10 cellular contexts compared by ENCODE assay signal in the genomic region with DNA sequence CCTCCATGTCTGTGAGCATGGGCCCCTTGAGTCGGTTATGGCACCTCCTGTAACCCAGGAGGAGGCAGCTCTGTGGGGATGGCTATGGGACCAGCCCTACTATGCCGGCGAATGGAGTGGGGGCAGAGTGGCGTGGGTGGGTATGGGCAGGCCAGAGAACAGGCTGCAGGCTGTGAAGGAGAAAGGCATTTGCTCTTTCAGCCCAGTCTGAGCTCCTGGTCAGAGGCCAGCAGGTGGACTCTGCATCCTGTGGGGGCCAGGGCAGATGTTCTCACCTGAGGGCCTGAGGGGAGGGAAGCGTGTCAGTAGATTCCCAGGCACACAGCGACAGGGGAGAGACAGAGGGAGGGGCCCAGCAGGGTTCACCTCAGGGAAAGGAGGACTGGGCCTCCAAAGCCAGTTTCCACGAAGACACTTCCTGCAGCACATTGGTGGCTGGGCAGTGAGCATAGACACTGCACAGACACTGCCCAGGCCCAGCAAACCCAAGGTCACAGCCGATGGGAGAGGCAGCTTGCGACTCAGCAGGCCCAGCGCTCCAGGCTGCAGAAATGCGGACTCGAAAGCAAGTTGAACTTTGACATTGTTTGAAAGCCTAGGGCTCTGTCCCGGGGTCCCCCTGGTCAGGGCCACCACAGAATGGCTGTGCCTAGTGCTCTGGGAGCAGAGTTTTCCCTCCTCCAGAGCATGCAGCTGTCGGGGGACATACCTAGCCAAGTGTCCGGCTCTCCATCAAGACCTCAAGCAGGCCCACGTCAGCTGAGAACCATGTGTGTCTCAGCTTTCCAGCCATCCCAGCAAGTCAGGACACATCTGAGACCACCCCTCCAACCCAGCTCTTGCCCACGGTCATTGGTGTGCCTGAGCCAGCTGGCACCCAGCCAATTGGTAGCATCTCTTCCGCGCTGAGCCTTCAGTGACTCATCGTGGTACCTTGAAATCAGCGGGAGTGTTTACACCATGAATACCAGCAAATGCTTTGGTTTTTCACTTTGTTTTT. TPM values are rescaled to one million over a fixed set of nuclear protein-coding genes. Genes with fewer than 3 reads are reported as not detected.
DNase-seq lines count a peak whose midpoint lies in the region; ATAC-seq and TF ChIP-seq lines count a peak whose summit lies in the region.
"Had no signal": no experiment of that assay in that cellular context is flagged by ENCODE, and none has a peak within 500 bp of the region (broad histone marks: within the 10 kb centered on the region; RNA-seq: fewer than 3 reads in every experiment).

No MANE protein-coding gene starts in this region.

- H3K9ac ChIP-seq in mesendoderm (ENCODE audit: low read length): no peak overlapping the region

- H3K79me2 ChIP-seq in mesendoderm (ENCODE audit: control insufficient read depth, insufficient read depth, low read length): no peaks in the 10 kb centered on the region

- no peak overlapping the region for H3K18ac ChIP-seq in mesendoderm (ENCODE audit: low read length)

- H4K8ac ChIP-seq in mesendoderm (ENCODE audit: low read depth, low read length): no peak overlapping the region

- H3K27me3 Mint-ChIP-seq in Calu3 (ENCODE audit: unreplicated experiment): no peaks in the 10 kb centered on the region
- H3K27me3 Mint-ChIP-seq in activated naive CD4-positive, alpha-beta T cell treated with anti-CD3 and anti-CD28 coated beads, Interleukin-2, amount 10 ng/mL, durations not matched to agents 7 days and 5 days: peaks cover 30% of the 10 kb centered on the region

- TF ChIP-seq POLR2A in adrenal gland (IDR thresholded peaks at IDR 0.05): no peak

- no peak overlapping the region for H3K27ac ChIP-seq in adrenal gland
- no peak overlapping the region for H3K27ac ChIP-seq in mesendoderm (ENCODE audit: low read depth, low read length)

- no peak overlapping the region for H3K4me3 Mint-ChIP-seq in Calu3 (ENCODE audit: low read depth, unreplicated experiment)
- no peak overlapping the region for H3K4me3 Mint-ChIP-seq in activated naive CD4-positive, alpha-beta T cell treated with anti-CD3 and anti-CD28 coated beads, Interleukin-2, amount 10 ng/mL, durations not matched to agents 7 days and 5 days
- H3K4me3 Mint-ChIP-seq: activated B cell treated with CpG ODN at 0.5 μM for 24 hours had no signal

- no peaks in the 10 kb centered on the region for H3K9me3 ChIP-seq in adrenal gland (replicated peaks in 1 of 3)

- WGBS in adrenal gland, 4 donors: 41 to 74% (median 62%) methylated on average over 12 to 21 of the region's 21 CpGs
- WGBS in mesendoderm (ENCODE audit: extremely low coverage, insufficient coverage, low lambda C conversion rate): no CpG with 5 or more reads among the region's 21 CpGs

- H2BK120ac ChIP-seq in mesendoderm (ENCODE audit: low read depth, low read length): no peak overlapping the region

- H3K23ac ChIP-seq in mesendoderm (ENCODE audit: low read length): no peak overlapping the region

- intact Hi-C loops in Calu3 (cut with micrococcal nuclease; ENCODE audit: unreplicated experiment) (no loop called here), adrenal gland (cut with DNase I) (no loop called here)

- H3K27me3 ChIP-seq in adrenal gland: no peaks in the 10 kb centered on the region
- no peaks in the 10 kb centered on the region for H3K27me3 ChIP-seq in mesendoderm (ENCODE audit: insufficient read depth, low read length, poor library complexity)

- H2BK15ac ChIP-seq in mesendoderm (replicated peaks; ENCODE audit: low read depth): no peak overlapping the region

- H3K36me3 Mint-ChIP-seq in Calu3 (ENCODE audit: insufficient read depth, unreplicated experiment): no peaks in the 10 kb centered on the region
- H3K36me3 Mint-ChIP-seq in activated naive CD4-positive, alpha-beta T cell treated with anti-CD3 and anti-CD28 coated beads, Interleukin-2, amount 10 ng/mL, durations not matched to agents 7 days and 5 days: no peaks in the 10 kb centered on the region

- H3K4me3 ChIP-seq in adrenal gland: no peak overlapping the region
- no peak overlapping the region for H3K4me3 ChIP-seq in mesendoderm (ENCODE audit: low read length)

- H3K4me2 ChIP-seq in mesendoderm (ENCODE audit: low read length): no peak overlapping the region

- no peaks in the 10 kb centered on the region for H3K9me3 Mint-ChIP-seq in Calu3 (ENCODE audit: low read depth, unreplicated experiment)
- no peaks in the 10 kb centered on the region for H3K9me3 Mint-ChIP-seq in activated naive CD4-positive, alpha-beta T cell treated with anti-CD3 and anti-CD28 coated beads, Interleukin-2, amount 10 ng/mL, durations not matched to agents 7 days and 5 days
- H3K9me3 Mint-ChIP-seq: activated B cell treated with CpG ODN at 0.5 μM for 24 hours had no signal

- H2AK5ac ChIP-seq in mesendoderm (ENCODE audit: low read length): no peak overlapping the region

- H3K36me3 ChIP-seq in adrenal gland (replicated peaks in 1 of 2) (no peaks in the 10 kb centered on the region), mesendoderm (ENCODE audit: control insufficient read depth, insufficient read depth, low read length) (no peaks in the 10 kb centered on the region)

- no peak overlapping the region for H3K56ac ChIP-seq in mesendoderm (ENCODE audit: low read length)

- H2BK5ac ChIP-seq in mesendoderm (ENCODE audit: low read length): no peak overlapping the region

- H3K4me1 ChIP-seq in adrenal gland (replicated peaks in 1 of 2): no peaks in the 10 kb centered on the region
- no peaks in the 10 kb centered on the region for H3K4me1 ChIP-seq in mesendoderm (ENCODE audit: control insufficient read depth, low read depth, low read length)

- H3K4me1 Mint-ChIP-seq in Calu3 (ENCODE audit: low read depth, unreplicated experiment): no peaks in the 10 kb centered on the region
- H3K4me1 Mint-ChIP-seq in activated naive CD4-positive, alpha-beta T cell treated with anti-CD3 and anti-CD28 coated beads, Interleukin-2, amount 10 ng/mL, durations not matched to agents 7 days and 5 days: no peaks in the 10 kb centered on the region
- H3K4me1 Mint-ChIP-seq: activated B cell treated with CpG ODN at 0.5 μM for 24 hours had no signal

- no peak overlapping the region for H3K27ac Mint-ChIP-seq in Calu3 (ENCODE audit: unreplicated experiment)
- H3K27ac Mint-ChIP-seq in activated naive CD4-positive, alpha-beta T cell treated with anti-CD3 and anti-CD28 coated beads, Interleukin-2, amount 10 ng/mL, durations not matched to agents 7 days and 5 days: no peak overlapping the region
- H3K27ac Mint-ChIP-seq: activated B cell treated with CpG ODN at 0.5 μM for 24 hours had no signal

- H4K5ac ChIP-seq in mesendoderm (ENCODE audit: low read length): no peak overlapping the region

- DNase-seq in Calu3 (peak; percentile 41), LoVo (ENCODE audit: low spot score) (peak; percentile 50), adrenal gland (peak in 4 of 7 donors; percentile 29 to 48 (median 30)), mesendoderm (peak; percentile 25), GM13977 (ENCODE audit: low spot score) (no peak), inferior parietal cortex (ENCODE audit: extremely low spot score) (no peak)
- no peak for DNase-seq in activated naive CD4-positive, alpha-beta T cell treated with anti-CD3 and anti-CD28 coated beads, Interleukin-2, amount 10 ng/mL, durations not matched to agents 7 days and 5 days
- DNase-seq: activated B cell treated with CpG ODN at 0.5 μM for 24 hours, NCI-H1930 had no signal

- ATAC-seq in GM21786 (IDR thresholded peaks at IDR 0.05; ENCODE audit: unreplicated experiment): no peak

- in situ Hi-C loops in GM13977 (cut with MboI; ENCODE audit: low pct_unique_long_range_greater_than_20kb, low sequenced_read_pairs, unreplicated experiment): no loop called here

- no TSS peak for BruUV-seq in Calu3 (replicated peaks; lab: Mats Ljungman, UMichigan)

- no peak overlapping the region for H3K4ac ChIP-seq in mesendoderm (ENCODE audit: low read depth, low read length)

- H3K79me1 ChIP-seq in mesendoderm (ENCODE audit: low read length): no peaks in the 10 kb centered on the region

- TF ChIP-seq CTCF in Calu3 (IDR thresholded peaks at IDR 0.05; ENCODE audit: unreplicated experiment): no peak
- TF ChIP-seq CTCF in adrenal gland (IDR thresholded peaks at IDR 0.05): no peak
- TF ChIP-seq CTCF in GM13977 (IDR thresholded peaks at IDR 0.05; ENCODE audit: extremely low read depth, insufficient read depth, missing control alignments): no peak

- CTCF ChIA-PET in Calu3 (lab: Charles Lee): interaction anchor here (0.6 to 1.2 kb wide), 2 partner anchors 11 to 217 kb away, joined by 3 to 5 read pairs; no protein-coding TSS in a partner anchor
- CTCF ChIA-PET in activated naive CD4-positive, alpha-beta T cell treated with anti-CD3 and anti-CD28 coated beads, Interleukin-2, amount 10 ng/mL, durations not matched to agents 7 days and 5 days (lab: Charles Lee): interaction anchor here (1.1 to 1.5 kb wide), 2 partner anchors 8 to 11 kb away, joined by 4 to 7 read pairs; no protein-coding TSS in a partner anchor

RNA-seq across cellular contexts. Expression of gene TGOLN2, which starts 53.8 kb away (rescaled TPM):
- total RNA-seq in Calu3 (2022): 154 and 171 TPM in 2 replicates
- total RNA-seq in adrenal gland: 100 to 1,000 TPM; 130 to 186 (median 145) TPM
- 10 to 100 TPM; 14.8 to 94.4 (median 25.0) TPM for polyA plus RNA-seq in adrenal gland
- polyA plus RNA-seq in mesendoderm (2013, experiment 1 of 2): 40.7 TPM
- 39.8 TPM for polyA plus RNA-seq in mesendoderm (2013, experiment 2 of 2)

Comparison
In these comparisons a context has a peak if more than half of its experiments do, and no peak if none do; other contexts are left out.
1. DNase-seq: peak in Calu3 (single experiment), LoVo (single experiment), adrenal gland (4 of 7) and mesendoderm (single experiment); none in activated naive CD4-positive, alpha-beta T cell treated with anti-CD3 and anti-CD28 coated beads, Interleukin-2, amount 10 ng/mL, durations not matched to agents 7 days and 5 days (single experiment), GM13977 (single experiment) and inferior parietal cortex (single experiment).